Comparison of ENCODE assay signal across 1 cellular context in the genomic region with DNA sequence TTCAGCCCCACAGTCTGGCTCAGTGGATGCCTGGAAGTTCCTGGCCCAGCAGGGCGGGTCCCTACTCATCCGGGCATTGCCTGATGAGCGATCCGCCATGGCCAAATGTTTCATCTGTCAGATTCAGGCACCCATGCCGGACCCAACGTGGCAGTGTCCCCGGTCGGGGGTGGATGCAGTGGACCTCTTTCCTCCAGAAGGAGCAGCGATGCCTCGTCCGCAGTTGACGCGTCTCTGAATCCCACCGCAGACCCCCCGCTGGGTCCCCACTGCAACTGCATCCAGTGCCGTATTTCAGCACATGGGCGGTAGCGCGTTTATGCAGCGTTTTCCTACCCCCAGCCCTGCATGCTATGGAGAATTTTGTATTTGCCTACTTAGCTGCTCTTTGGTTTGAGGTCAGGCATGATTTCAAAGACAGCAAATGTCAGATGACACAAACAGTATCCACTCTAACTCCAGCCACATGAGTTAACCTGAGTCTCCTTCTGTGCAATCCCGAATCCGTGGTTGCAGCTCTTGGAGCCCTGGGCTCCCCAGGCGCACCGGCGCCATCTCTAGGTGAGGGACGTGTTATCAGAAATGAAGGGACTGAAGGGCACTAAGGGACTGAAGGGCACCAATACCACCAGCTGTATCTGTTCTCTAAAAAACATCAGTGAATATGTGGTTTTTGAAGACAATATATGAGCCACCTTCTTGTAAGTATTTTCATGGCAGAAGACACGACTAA.
TF ChIP-seq lines count a peak whose summit lies in the region.

No MANE protein-coding gene starts in this region.

TF ChIP-seq in GM23338, 12 proteins besides CTCF, POLR2A, EP300 and RAD21:
- TF ChIP-seq, protein P1, sequence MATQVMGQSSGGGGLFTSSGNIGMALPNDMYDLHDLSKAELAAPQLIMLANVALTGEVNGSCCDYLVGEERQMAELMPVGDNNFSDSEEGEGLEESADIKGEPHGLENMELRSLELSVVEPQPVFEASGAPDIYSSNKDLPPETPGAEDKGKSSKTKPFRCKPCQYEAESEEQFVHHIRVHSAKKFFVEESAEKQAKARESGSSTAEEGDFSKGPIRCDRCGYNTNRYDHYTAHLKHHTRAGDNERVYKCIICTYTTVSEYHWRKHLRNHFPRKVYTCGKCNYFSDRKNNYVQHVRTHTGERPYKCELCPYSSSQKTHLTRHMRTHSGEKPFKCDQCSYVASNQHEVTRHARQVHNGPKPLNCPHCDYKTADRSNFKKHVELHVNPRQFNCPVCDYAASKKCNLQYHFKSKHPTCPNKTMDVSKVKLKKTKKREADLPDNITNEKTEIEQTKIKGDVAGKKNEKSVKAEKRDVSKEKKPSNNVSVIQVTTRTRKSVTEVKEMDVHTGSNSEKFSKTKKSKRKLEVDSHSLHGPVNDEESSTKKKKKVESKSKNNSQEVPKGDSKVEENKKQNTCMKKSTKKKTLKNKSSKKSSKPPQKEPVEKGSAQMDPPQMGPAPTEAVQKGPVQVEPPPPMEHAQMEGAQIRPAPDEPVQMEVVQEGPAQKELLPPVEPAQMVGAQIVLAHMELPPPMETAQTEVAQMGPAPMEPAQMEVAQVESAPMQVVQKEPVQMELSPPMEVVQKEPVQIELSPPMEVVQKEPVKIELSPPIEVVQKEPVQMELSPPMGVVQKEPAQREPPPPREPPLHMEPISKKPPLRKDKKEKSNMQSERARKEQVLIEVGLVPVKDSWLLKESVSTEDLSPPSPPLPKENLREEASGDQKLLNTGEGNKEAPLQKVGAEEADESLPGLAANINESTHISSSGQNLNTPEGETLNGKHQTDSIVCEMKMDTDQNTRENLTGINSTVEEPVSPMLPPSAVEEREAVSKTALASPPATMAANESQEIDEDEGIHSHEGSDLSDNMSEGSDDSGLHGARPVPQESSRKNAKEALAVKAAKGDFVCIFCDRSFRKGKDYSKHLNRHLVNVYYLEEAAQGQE (IDR thresholded peaks at IDR 0.05; ENCODE audit: unreplicated experiment): no peak
- TF ChIP-seq ZNF114 (CRISPR knock-in tag; IDR thresholded peaks at IDR 0.05): no peak
- TF ChIP-seq POLR2AphosphoS5 (IDR thresholded peaks at IDR 0.05; ENCODE audit: low read depth): no peak
- TF ChIP-seq NANOG (IDR thresholded peaks at IDR 0.05; ENCODE audit: borderline replicate concordance): no peak
- TF ChIP-seq EZH2 (IDR thresholded peaks at IDR 0.05; ENCODE audit: low read depth, unreplicated experiment): no peak
- TF ChIP-seq, protein P2, sequence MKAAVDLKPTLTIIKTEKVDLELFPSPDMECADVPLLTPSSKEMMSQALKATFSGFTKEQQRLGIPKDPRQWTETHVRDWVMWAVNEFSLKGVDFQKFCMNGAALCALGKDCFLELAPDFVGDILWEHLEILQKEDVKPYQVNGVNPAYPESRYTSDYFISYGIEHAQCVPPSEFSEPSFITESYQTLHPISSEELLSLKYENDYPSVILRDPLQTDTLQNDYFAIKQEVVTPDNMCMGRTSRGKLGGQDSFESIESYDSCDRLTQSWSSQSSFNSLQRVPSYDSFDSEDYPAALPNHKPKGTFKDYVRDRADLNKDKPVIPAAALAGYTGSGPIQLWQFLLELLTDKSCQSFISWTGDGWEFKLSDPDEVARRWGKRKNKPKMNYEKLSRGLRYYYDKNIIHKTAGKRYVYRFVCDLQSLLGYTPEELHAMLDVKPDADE (IDR thresholded peaks at IDR 0.05): no peak
- no peak for TF ChIP-seq STAT1 (IDR thresholded peaks at IDR 0.05; ENCODE audit: unreplicated experiment)
